ENCODE assay signal across 12 cellular contexts in genomic region chr18:43847164-43848091, GRCh38.
DNase-seq lines count a peak whose midpoint lies in the region; ATAC-seq lines count a peak whose summit lies in the region.
"Had no signal": no experiment of that assay in that cellular context is flagged by ENCODE, and none has a peak within 500 bp of the region (broad histone marks: within the 10 kb centered on the region; RNA-seq: fewer than 3 reads in every experiment).

No MANE protein-coding gene starts in this region.

- intact Hi-C loops in sciatic nerve (cut with DNase I) = no loop called here

- DNase-seq in DMS153 treated with DMSO at 0.1 percent for 48 hours (lab: John Stamatoyannopoulos, UW; ENCODE audit: unreplicated experiment) (peak; percentile 19), OCI-M1 (lab: John Stamatoyannopoulos, UW) (peak; percentile 4), fibroblast of peridontal ligament (ENCODE audit: extremely low read depth) (peak; percentile 84), sciatic nerve (ENCODE audit: low spot score) (no peak), GDM1 (lab: John Stamatoyannopoulos, UW) (no peak), SHP77 treated with DMSO at 0.1 percent for 48 hours (lab: John Stamatoyannopoulos, UW) (no peak)
- DNase-seq in stimulated activated CD4-positive, alpha-beta T cell treated with anti-CD3 and anti-CD28 coated beads, Interleukin-4, amount 100 ng/mL, for 4 hours = no peak
- DNase-seq: activated CD4-positive, alpha-beta T cell treated with anti-CD3 and anti-CD28 coated beads for 4 hours; hippocampal formation; stimulated activated naive CD8-positive, alpha-beta T cell treated with anti-CD3 and anti-CD28 coated beads, Interleukin-15, Interleukin-2, amounts not matched to agents 100 U/mL and 50 U/mL, for 24 hours had no signal

- ATAC-seq in sciatic nerve (peak; percentile 87), GM18861 (IDR thresholded peaks at IDR 0.05; ENCODE audit: unreplicated experiment) (no peak)
- ATAC-seq: K562; stimulated activated naive CD8-positive, alpha-beta T cell treated with anti-CD3 and anti-CD28 coated beads, Interleukin-15, Interleukin-2, amounts not matched to agents 100 U/mL and 50 U/mL, for 24 hours had no signal

Comparison
In these comparisons a context has a peak if more than half of its experiments do, and no peak if none do; other contexts are left out.
1. DNase-seq: peak in DMS153 treated with DMSO at 0.1 percent for 48 hours (single experiment), OCI-M1 (single experiment) and fibroblast of peridontal ligament (single experiment); none in sciatic nerve (single experiment), stimulated activated CD4-positive, alpha-beta T cell treated with anti-CD3 and anti-CD28 coated beads, Interleukin-4, amount 100 ng/mL, for 4 hours (0 of 2), GDM1 (single experiment) and SHP77 treated with DMSO at 0.1 percent for 48 hours (single experiment).